In genomic region chr2:131311001-131311400, GRCh38 we compare ENCODE assay signal across 6 cellular contexts. TPM values are rescaled to one million over a fixed set of nuclear protein-coding genes. Genes with fewer than 3 reads are reported as not detected.
"Had no signal": no experiment of that assay in that cellular context is flagged by ENCODE, and none has a peak within 500 bp of the region (broad histone marks: within the 10 kb centered on the region; RNA-seq: fewer than 3 reads in every experiment).

No MANE protein-coding gene starts in this region.

RNA-seq across cellular contexts. Expression of gene RAB6D, which starts 53.0 kb away (rescaled TPM):
- total RNA-seq: activated CD8-positive, alpha-beta memory T cell treated with anti-CD3 and anti-CD28 coated beads for 36 hours; activated naive CD4-positive, alpha-beta T cell treated with anti-CD3 and anti-CD28 coated beads, Interleukin-2, amount 50 U/mL, for 72 hours; lower lobe of right lung; naive thymus-derived CD8-positive, alpha-beta T cell; sciatic nerve had no signal
- polyA plus RNA-seq: naive thymus-derived CD8-positive, alpha-beta T cell; stomach had no signal
